In the genomic region with DNA sequence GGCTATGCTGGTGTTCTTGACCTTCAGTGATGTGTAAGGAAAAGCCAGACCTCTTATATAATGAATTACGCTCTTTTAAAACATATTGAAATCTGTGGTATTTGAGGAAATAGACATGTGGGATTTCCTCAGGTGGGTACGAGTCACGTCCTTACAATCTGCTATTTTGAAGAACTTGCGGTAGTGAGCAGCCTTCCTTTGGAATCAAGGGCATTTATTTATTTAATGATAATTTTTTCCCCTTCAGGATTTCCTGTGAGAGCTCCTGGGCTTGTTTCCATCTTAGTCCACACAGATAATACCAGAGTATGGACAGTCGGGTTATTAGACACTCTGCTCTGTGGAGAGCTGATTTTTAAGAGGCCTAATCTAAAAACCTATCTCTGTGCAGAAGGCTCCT, we compare ENCODE assay signal across 23 cellular contexts.
A peak's percentile ranks its signal among the peaks of the same experiment; 100 is the strongest.
DNase-seq lines count a peak whose midpoint lies in the region; ATAC-seq, FAIRE-seq and TF ChIP-seq lines count a peak whose summit lies in the region.
"Had no signal": no experiment of that assay in that cellular context is flagged by ENCODE, and none has a peak within 500 bp of the region (broad histone marks: within the 10 kb centered on the region; RNA-seq: fewer than 3 reads in every experiment).

No MANE protein-coding gene starts in this region.

- no peaks in the 10 kb centered on the region for H3K27me3 ChIP-seq in colonic mucosa
- H3K27me3 ChIP-seq: hepatocyte, left lung, right lobe of liver had no signal

- no peak overlapping the region for H3K9ac ChIP-seq in colonic mucosa (ENCODE audit: low read depth in 2 of 2, low read length in 2 of 2)

- DNase-seq in EL = peak; percentile 52
- DNase-seq in RCC 7860 (ENCODE audit: low spot score) = peak; percentile 14
- DNase-seq in choroid plexus epithelial cell (ENCODE audit: low read depth) = peak; percentile 68
- peak; percentile 28 to 60 for DNase-seq in lung microvascular endothelial cell (ENCODE audit: low read depth in 2 of 2)
- DNase-seq in HT-29 (ENCODE audit: low spot score) = no peak
- DNase-seq in colonic mucosa = no peak
- DNase-seq: activated CD4-positive, alpha-beta T cell treated with anti-CD3 and anti-CD28 coated beads, Interleukin-2, amount 50 U/mL, for 1 hour; activated CD8-positive, alpha-beta memory T cell treated with anti-CD3 and anti-CD28 coated beads, Interleukin-2, amount 10 ng/mL, durations not matched to agents 7 days and 5 days; activated naive CD4-positive, alpha-beta T cell treated with Interleukin-2 at 50 U/mL for 16 hours; activated T-cell treated with anti-CD3 and anti-CD28 coated beads, Interleukin-2, amount 50 U/mL, for 72 hours; amniotic stem cell; CD4-positive, CD25-positive, alpha-beta regulatory T cell; left lung; mucosa of descending colon; NCI-H1048; NCI-H187 treated with DMSO at 0.1 percent for 48 hours; right lobe of liver; T-helper 9 cell had no signal

- H3K27ac ChIP-seq in colonic mucosa = no peak overlapping the region
- H3K27ac ChIP-seq: hepatocyte, left lung, right lobe of liver had no signal

- intact Hi-C loops in colonic mucosa (cut with DNase I) = loop anchor here (2.0 kb wide), 1 partner anchor 203 kb away; no protein-coding TSS in a partner anchor

- H3K36me3 ChIP-seq in colonic mucosa = no peaks in the 10 kb centered on the region
- H3K36me3 ChIP-seq: left lung had no signal

- no peaks in the 10 kb centered on the region for H3K4me1 ChIP-seq in colonic mucosa
- H3K4me1 ChIP-seq: right lobe of liver had no signal

- ATAC-seq in HG02870 (IDR thresholded peaks at IDR 0.05; ENCODE audit: unreplicated experiment) (no peak), GM21786 (IDR thresholded peaks at IDR 0.05; ENCODE audit: unreplicated experiment) (no peak)
- ATAC-seq: activated CD8-positive, alpha-beta memory T cell treated with anti-CD3 and anti-CD28 coated beads, Interleukin-2, amount 10 ng/mL, durations not matched to agents 7 days and 5 days; activated T-cell treated with anti-CD3 and anti-CD28 coated beads, Interleukin-2, amount 50 U/mL, for 72 hours; left lung; mucosa of descending colon; WTC11 had no signal

- H3K9me3 ChIP-seq in colonic mucosa = no peaks in the 10 kb centered on the region
- H3K9me3 ChIP-seq: left lung, mucosa of descending colon, right lobe of liver had no signal

- H3K4me3 ChIP-seq in choroid plexus epithelial cell (ENCODE audit: low read depth, low read length) (no peak overlapping the region), colonic mucosa (no peak overlapping the region)
- H3K4me3 ChIP-seq: hepatocyte, left lung, mucosa of descending colon, right lobe of liver had no signal

- TF ChIP-seq CTCF in choroid plexus epithelial cell (conservative IDR thresholded peaks at IDR 0.05; ENCODE audit: low read depth, low read length) = no peak
- no peak for TF ChIP-seq CTCF in colonic mucosa (IDR thresholded peaks at IDR 0.05)

- FAIRE-seq in RCC 7860 (lab: Jason Lieb, UNC) = no peak
- FAIRE-seq: frontal cortex had no signal

Comparison
In these comparisons a context has a peak if more than half of its experiments do, and no peak if none do; other contexts are left out.
1. DNase-seq: peak in EL (single experiment), RCC 7860 (single experiment), choroid plexus epithelial cell (single experiment) and lung microvascular endothelial cell (2 of 2); none in HT-29 (single experiment) and colonic mucosa (single experiment).